36 cellular contexts compared by ENCODE assay signal in genomic region chr3:135528638-135529037, GRCh38.
DNase-seq lines count a peak whose midpoint lies in the region; ATAC-seq and TF ChIP-seq lines count a peak whose summit lies in the region.
"Had no signal": no experiment of that assay in that cellular context is flagged by ENCODE, and none has a peak within 500 bp of the region (broad histone marks: within the 10 kb centered on the region; RNA-seq: fewer than 3 reads in every experiment).

No MANE protein-coding gene starts in this region.

- no peaks in the 10 kb centered on the region for H3K27me3 Mint-ChIP-seq in MCF 10A (ENCODE audit: insufficient read depth, unreplicated experiment)
- H3K27me3 Mint-ChIP-seq: CD4-positive, CD25-positive, alpha-beta regulatory T cell; central memory CD8-positive, alpha-beta T cell; stimulated activated naive CD8-positive, alpha-beta T cell treated with anti-CD3 and anti-CD28 coated beads, Interleukin-15, amount 100 ng/mL, for 72 hours; T-helper 17 cell had no signal

- H3K36me3 ChIP-seq in neural cell (ENCODE audit: insufficient read depth, low read length): no peaks in the 10 kb centered on the region
- H3K36me3 ChIP-seq: heart left ventricle, right lobe of liver, thoracic aorta had no signal

- no peaks in the 10 kb centered on the region for H3F3A ChIP-seq in neural cell (ENCODE audit: insufficient read depth, low read length, poor library complexity, severe bottlenecking)

- no peaks in the 10 kb centered on the region for H3K9me2 ChIP-seq in neural cell (ENCODE audit: insufficient read depth, low read length)

- no peak overlapping the region for H3K27ac ChIP-seq in neural cell (ENCODE audit: low read length)
- H3K27ac ChIP-seq: heart left ventricle, HL-60, right lobe of liver, thoracic aorta had no signal

- H3K79me2 ChIP-seq in neural cell (replicated peaks; ENCODE audit: insufficient read depth, low read length): no peaks in the 10 kb centered on the region

- H3K27ac Mint-ChIP-seq in MCF 10A (ENCODE audit: low read depth, unreplicated experiment): no peak overlapping the region
- H3K27ac Mint-ChIP-seq: activated T-cell treated with anti-CD3 and anti-CD28 coated beads, Interleukin-2, amount 50 U/mL, for 72 hours; CD4-positive, CD25-positive, alpha-beta regulatory T cell; endodermal cell; H9; naive B cell; progenitor cell of endocrine pancreas; stimulated activated naive CD8-positive, alpha-beta T cell treated with anti-CD3 and anti-CD28 coated beads, Interleukin-15, amount 100 ng/mL, for 72 hours; T-helper 17 cell had no signal

- POLR2A ChIA-PET in MCF 10A (lab: Yijun Ruan, JAX): no interaction called here

- no TSS peak for BruUV-seq in MCF 10A (replicated peaks; lab: Mats Ljungman, UMichigan)

- intact Hi-C loops in MCF 10A (cut with micrococcal nuclease): no loop called here

- ATAC-seq in GM19324 (IDR thresholded peaks at IDR 0.05; ENCODE audit: low FRiP score, unreplicated experiment): no peak
- ATAC-seq: activated T-cell treated with anti-CD3 and anti-CD28 coated beads, Interleukin-2, amount 50 U/mL, for 72 hours; esophagus mucosa; heart left ventricle; PC-3; right lobe of liver; SK-N-SH treated with all-trans-retinoic acid at 6 μM for 48 hours; stimulated activated naive CD8-positive, alpha-beta T cell treated with anti-CD3 and anti-CD28 coated beads, Interleukin-15, amount 100 ng/mL, for 72 hours; T-helper 17 cell had no signal

- peak in 2 of 3 experiments; percentile 32 to 50 for DNase-seq in NCI-H1417 (lab: John Stamatoyannopoulos, UW)
- DNase-seq in NCI-H1417 treated with DMSO at 0.1 percent for 48 hours (lab: John Stamatoyannopoulos, UW): no peak
- DNase-seq in NCI-H2029 treated with DMSO at 0.1 percent for 48 hours (lab: John Stamatoyannopoulos, UW): peak; percentile 7
- peak; percentile 51 for DNase-seq in SK-N-DZ (ENCODE audit: low spot score)
- no peak for DNase-seq in MCF 10A (ENCODE audit: unreplicated experiment)
- DNase-seq in D341Med (ENCODE audit: low spot score): no peak
- DNase-seq: 8988T; activated CD4-positive, alpha-beta T cell treated with anti-CD3 and anti-CD28 coated beads, Interleukin-2, amount 50 U/mL, for 48 hours; activated naive CD4-positive, alpha-beta T cell treated with Interleukin-2 at 50 U/mL for 16 hours; activated T-cell treated with anti-CD3 and anti-CD28 coated beads, Interleukin-2, amount 50 U/mL, for 72 hours; CD4-positive, CD25-positive, alpha-beta regulatory T cell; dermis blood vessel endothelial cell; EL; endodermal cell; foreskin melanocyte; H9; heart left ventricle; KG1; kidney; MM.1S; naive B cell; NCI-H510A; NK-92 treated with Interleukin-12 subunit alpha and Interleukin-12 subunit beta, amount 100 ng/mL, for 24 hours; nucleus accumbens; PC-3; right lobe of liver; stimulated activated naive CD8-positive, alpha-beta T cell treated with anti-CD3 and anti-CD28 coated beads, Interleukin-15, amount 100 ng/mL, for 72 hours; T-helper 17 cell had no signal

- H3K9me3 ChIP-seq in neural cell (ENCODE audit: low read length): no peaks in the 10 kb centered on the region
- H3K9me3 ChIP-seq: right lobe of liver, thoracic aorta had no signal

- no peaks in the 10 kb centered on the region for H4K20me1 ChIP-seq in neural cell (ENCODE audit: insufficient read depth)

- no peak for TF ChIP-seq RAD21 in neural cell (conservative IDR thresholded peaks at IDR 0.05)

- H3K36me3 Mint-ChIP-seq in MCF 10A (ENCODE audit: insufficient read depth, unreplicated experiment): no peaks in the 10 kb centered on the region
- H3K36me3 Mint-ChIP-seq: CD4-positive, CD25-positive, alpha-beta regulatory T cell; naive B cell had no signal

- no peak overlapping the region for H3K9ac ChIP-seq in neural cell (ENCODE audit: low read length)

- no peaks in the 10 kb centered on the region for H3K4me1 Mint-ChIP-seq in MCF 10A (ENCODE audit: insufficient read depth, unreplicated experiment)
- H3K4me1 Mint-ChIP-seq: CD4-positive, CD25-positive, alpha-beta regulatory T cell; central memory CD8-positive, alpha-beta T cell; endodermal cell; H9; naive B cell; stimulated activated naive CD8-positive, alpha-beta T cell treated with anti-CD3 and anti-CD28 coated beads, Interleukin-15, amount 100 ng/mL, for 72 hours; T-helper 17 cell had no signal

- CTCF ChIA-PET in MCF 10A (lab: Yijun Ruan, JAX): no interaction called here

- no peak overlapping the region for H3K4me3 ChIP-seq in neural cell (ENCODE audit: low read length)
- H3K4me3 ChIP-seq: heart left ventricle, right lobe of liver, thoracic aorta had no signal

- no peaks in the 10 kb centered on the region for H3K9me3 Mint-ChIP-seq in MCF 10A (ENCODE audit: unreplicated experiment)
- H3K9me3 Mint-ChIP-seq: central memory CD8-positive, alpha-beta T cell had no signal

- TF ChIP-seq CTCF in neural cell (IDR thresholded peaks at IDR 0.05; ENCODE audit: poor library complexity, severe bottlenecking) (no peak), MCF 10A (IDR thresholded peaks at IDR 0.05; ENCODE audit: unreplicated experiment) (no peak)

- H2AFZ ChIP-seq in neural cell (ENCODE audit: low read depth, low read length): no peak overlapping the region

- no peaks in the 10 kb centered on the region for H3K27me3 ChIP-seq in neural cell (ENCODE audit: insufficient read depth, low read depth, low read length)
- H3K27me3 ChIP-seq: heart left ventricle, right lobe of liver had no signal

- H3K4me2 ChIP-seq in neural cell (ENCODE audit: low read length): no peak overlapping the region

- H3K4me3 Mint-ChIP-seq in MCF 10A (ENCODE audit: unreplicated experiment): no peak overlapping the region
- H3K4me3 Mint-ChIP-seq: activated T-cell treated with anti-CD3 and anti-CD28 coated beads, Interleukin-2, amount 50 U/mL, for 72 hours; CD4-positive, CD25-positive, alpha-beta regulatory T cell; central memory CD8-positive, alpha-beta T cell; endodermal cell; H9; naive B cell; stimulated activated naive CD8-positive, alpha-beta T cell treated with anti-CD3 and anti-CD28 coated beads, Interleukin-15, amount 100 ng/mL, for 72 hours; T-helper 17 cell had no signal

- TF ChIP-seq EP300 in neural cell (conservative IDR thresholded peaks at IDR 0.05; ENCODE audit: poor library complexity, severe bottlenecking): peak; percentile 33

TF ChIP-seq in neural cell, 6 proteins besides CTCF, POLR2A, EP300 and RAD21:
- TF ChIP-seq EZH2 (IDR thresholded peaks at IDR 0.05; ENCODE audit: borderline replicate concordance, insufficient read depth, low read length, poor library complexity, severe bottlenecking) (no peak), POLR2AphosphoS5 (IDR thresholded peaks at IDR 0.05) (peak; percentile 30), MXI1 (conservative IDR thresholded peaks at IDR 0.05; ENCODE audit: poor library complexity, severe bottlenecking) (no peak), SMC3 (conservative IDR thresholded peaks at IDR 0.05; ENCODE audit: poor library complexity) (no peak), TAF1 (IDR thresholded peaks at IDR 0.05; ENCODE audit: low read depth) (no peak), REST (IDR thresholded peaks at IDR 0.05; ENCODE audit: borderline replicate concordance) (no peak)

Comparison
In these comparisons a context has a peak if more than half of its experiments do, and no peak if none do; other contexts are left out.
1. DNase-seq: peak in NCI-H1417 (2 of 3), NCI-H2029 treated with DMSO at 0.1 percent for 48 hours (single experiment) and SK-N-DZ (single experiment); none in NCI-H1417 treated with DMSO at 0.1 percent for 48 hours (single experiment), MCF 10A (single experiment) and D341Med (single experiment).